1 cellular context compared by ENCODE assay signal in genomic region chr1:154940213-154940879, GRCh38.
TF ChIP-seq lines count a peak whose summit lies in the region.

No MANE protein-coding gene starts in this region.

TF ChIP-seq in HepG2, 621 proteins besides CTCF, POLR2A, EP300 and RAD21:
- TF ChIP-seq ZNF432 (CRISPR knock-in tag; IDR thresholded peaks at IDR 0.05; ENCODE audit: borderline replicate concordance): no peak
- 0 out of 2 replicates have a peak, but pooled peaks have one; percentile 7 for TF ChIP-seq MAX (IDR thresholded peaks at IDR 0.05)
- 0 out of 2 replicates have a peak, but pooled peaks have one; percentile 7 for TF ChIP-seq ZMYM2 (CRISPR knock-in tag; IDR thresholded peaks at IDR 0.05)
